In the genomic region with DNA sequence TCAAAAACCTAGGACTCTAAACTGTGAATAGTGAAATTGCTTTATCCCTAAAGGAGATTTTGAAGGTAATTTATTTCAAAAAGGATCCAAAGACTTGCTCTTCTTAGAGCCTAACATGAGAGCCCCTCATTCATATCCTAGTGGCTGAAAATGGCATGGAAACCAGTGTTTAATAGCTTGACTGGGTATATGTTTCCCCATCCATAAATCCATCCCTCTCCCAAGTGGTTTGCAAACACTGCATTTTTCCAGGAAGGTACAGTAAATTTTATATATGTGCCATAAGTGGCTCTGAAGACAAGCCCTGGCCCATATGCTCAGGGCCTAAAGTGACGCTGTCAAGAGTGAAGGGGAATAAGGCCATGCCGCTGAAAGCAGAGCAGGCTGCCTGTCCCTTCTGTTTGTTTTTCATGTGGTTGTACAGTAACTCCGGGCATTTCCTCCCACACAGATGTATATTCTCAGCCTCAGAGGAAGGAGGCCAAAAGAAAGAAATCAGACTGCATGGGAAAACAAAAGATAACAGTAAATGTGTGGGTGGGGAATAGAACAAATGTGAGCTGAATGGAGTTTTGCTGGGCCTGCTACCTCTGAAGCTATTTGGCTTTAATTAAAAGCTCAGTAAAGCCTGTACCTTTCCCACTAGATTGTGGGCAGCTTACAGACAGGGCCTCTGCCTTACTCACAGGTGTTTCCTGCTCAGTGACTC, we compare ENCODE assay signal across 8 cellular contexts.
DNase-seq lines count a peak whose midpoint lies in the region; ATAC-seq and TF ChIP-seq lines count a peak whose summit lies in the region.

No MANE protein-coding gene starts in this region.

- no peak overlapping the region for H3K4me3 ChIP-seq in mesodermal cell (ENCODE audit: extremely low read depth, insufficient read depth, low read length, poor library complexity, severe bottlenecking)

- H3K27ac Mint-ChIP-seq in WTC11 = no peak overlapping the region

- 63 to 100% methylated on average over 1 to 2 of the region's 3 CpGs for WGBS in mesodermal cell (ENCODE audit: insufficient coverage in 2 of 2), 2 experiments

- H3K9me3 ChIP-seq in mesodermal cell (ENCODE audit: control insufficient read depth, low read length) = no peaks in the 10 kb centered on the region

- peaks cover 13% of the 10 kb centered on the region for H3K4me1 ChIP-seq in mesodermal cell (ENCODE audit: control insufficient read depth, insufficient read depth, low read length, poor library complexity, severe bottlenecking)

- ATAC-seq in GM19025 (IDR thresholded peaks at IDR 0.05; ENCODE audit: low read depth, unreplicated experiment) = peak; percentile 81
- peak; percentile 63 for ATAC-seq in HG02938 (IDR thresholded peaks at IDR 0.05; ENCODE audit: unreplicated experiment)
- peak; percentile 32; the same call in 1 of the 2 replicates for ATAC-seq in WTC11

- TF ChIP-seq CTCF in WTC11 (IDR thresholded peaks at IDR 0.05) = no peak

- H3K27me3 Mint-ChIP-seq in WTC11 (ENCODE audit: low read depth) = peaks cover 3% of the 10 kb centered on the region; the same call in 1 of the 2 replicates

- no peaks in the 10 kb centered on the region for H3K36me3 Mint-ChIP-seq in WTC11

- CTCF ChIA-PET in WTC11 (lab: Charles Lee) = interaction anchor here (1.4 kb wide), 1 partner anchor 14 kb away, joined by 3 read pairs; no protein-coding TSS in a partner anchor

- H3K4me3 Mint-ChIP-seq in WTC11 = no peak overlapping the region

- peaks cover 9% of the 10 kb centered on the region for H3K4me1 Mint-ChIP-seq in WTC11

- POLR2A ChIA-PET in WTC11 (lab: Charles Lee) = interaction anchor here (0.6 kb wide), 1 partner anchor 29 kb away, joined by 4 read pairs; no protein-coding TSS in a partner anchor

- DNase-seq in WTC11 (ENCODE audit: low spot score) (no peak), amygdala (lab: John Stamatoyannopoulos, UW) (no peak), NCI-H2196 treated with DMSO at 0.1 percent for 48 hours (lab: John Stamatoyannopoulos, UW; ENCODE audit: unreplicated experiment) (no peak), GDM1 (lab: John Stamatoyannopoulos, UW) (no peak), cortex of kidney (lab: John Stamatoyannopoulos, UW) (no peak)

- peak overlapping the region; percentile 80 for H3K27ac ChIP-seq in mesodermal cell (ENCODE audit: low read depth, low read length, severe bottlenecking)

- no peaks in the 10 kb centered on the region for H3K36me3 ChIP-seq in mesodermal cell (ENCODE audit: control insufficient read depth, insufficient read depth, low read length)

- no peaks in the 10 kb centered on the region for H3K9me3 Mint-ChIP-seq in WTC11

TF ChIP-seq in WTC11, 78 proteins besides CTCF, POLR2A, EP300 and RAD21:
- TF ChIP-seq SMAD4 (CRISPR knock-in tag; IDR thresholded peaks at IDR 0.05) (no peak), NR2C2 (CRISPR knock-in tag; IDR thresholded peaks at IDR 0.05) (no peak), GABPB1 (CRISPR knock-in tag; IDR thresholded peaks at IDR 0.05) (no peak), FOXJ3 (CRISPR knock-in tag; IDR thresholded peaks at IDR 0.05; ENCODE audit: borderline replicate concordance) (no peak), ZNF138 (CRISPR knock-in tag; conservative IDR thresholded peaks at IDR 0.05) (no peak), TCF7 (CRISPR knock-in tag; IDR thresholded peaks at IDR 0.05; ENCODE audit: low read depth) (no peak), EMX1 (CRISPR knock-in tag; IDR thresholded peaks at IDR 0.05) (no peak), JAZF1 (CRISPR knock-in tag; IDR thresholded peaks at IDR 0.05) (no peak), ZNF317 (CRISPR knock-in tag; IDR thresholded peaks at IDR 0.05; ENCODE audit: borderline replicate concordance, low read depth) (no peak)
- TF ChIP-seq, protein P1, sequence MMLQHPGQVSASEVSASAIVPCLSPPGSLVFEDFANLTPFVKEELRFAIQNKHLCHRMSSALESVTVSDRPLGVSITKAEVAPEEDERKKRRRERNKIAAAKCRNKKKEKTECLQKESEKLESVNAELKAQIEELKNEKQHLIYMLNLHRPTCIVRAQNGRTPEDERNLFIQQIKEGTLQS (CRISPR knock-in tag; conservative IDR thresholded peaks at IDR 0.05) = no peak
- TF ChIP-seq, protein P2, sequence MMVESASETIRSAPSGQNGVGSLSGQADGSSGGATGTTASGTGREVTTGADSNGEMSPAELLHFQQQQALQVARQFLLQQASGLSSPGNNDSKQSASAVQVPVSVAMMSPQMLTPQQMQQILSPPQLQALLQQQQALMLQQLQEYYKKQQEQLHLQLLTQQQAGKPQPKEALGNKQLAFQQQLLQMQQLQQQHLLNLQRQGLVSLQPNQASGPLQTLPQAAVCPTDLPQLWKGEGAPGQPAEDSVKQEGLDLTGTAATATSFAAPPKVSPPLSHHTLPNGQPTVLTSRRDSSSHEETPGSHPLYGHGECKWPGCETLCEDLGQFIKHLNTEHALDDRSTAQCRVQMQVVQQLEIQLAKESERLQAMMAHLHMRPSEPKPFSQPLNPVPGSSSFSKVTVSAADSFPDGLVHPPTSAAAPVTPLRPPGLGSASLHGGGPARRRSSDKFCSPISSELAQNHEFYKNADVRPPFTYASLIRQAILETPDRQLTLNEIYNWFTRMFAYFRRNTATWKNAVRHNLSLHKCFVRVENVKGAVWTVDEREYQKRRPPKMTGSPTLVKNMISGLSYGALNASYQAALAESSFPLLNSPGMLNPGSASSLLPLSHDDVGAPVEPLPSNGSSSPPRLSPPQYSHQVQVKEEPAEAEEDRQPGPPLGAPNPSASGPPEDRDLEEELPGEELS (CRISPR knock-in tag; IDR thresholded peaks at IDR 0.05) = no peak
- TF ChIP-seq, protein P3, sequence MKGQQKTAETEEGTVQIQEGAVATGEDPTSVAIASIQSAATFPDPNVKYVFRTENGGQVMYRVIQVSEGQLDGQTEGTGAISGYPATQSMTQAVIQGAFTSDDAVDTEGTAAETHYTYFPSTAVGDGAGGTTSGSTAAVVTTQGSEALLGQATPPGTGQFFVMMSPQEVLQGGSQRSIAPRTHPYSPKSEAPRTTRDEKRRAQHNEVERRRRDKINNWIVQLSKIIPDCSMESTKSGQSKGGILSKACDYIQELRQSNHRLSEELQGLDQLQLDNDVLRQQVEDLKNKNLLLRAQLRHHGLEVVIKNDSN (CRISPR knock-in tag; IDR thresholded peaks at IDR 0.05) = no peak
- TF ChIP-seq, protein P4, sequence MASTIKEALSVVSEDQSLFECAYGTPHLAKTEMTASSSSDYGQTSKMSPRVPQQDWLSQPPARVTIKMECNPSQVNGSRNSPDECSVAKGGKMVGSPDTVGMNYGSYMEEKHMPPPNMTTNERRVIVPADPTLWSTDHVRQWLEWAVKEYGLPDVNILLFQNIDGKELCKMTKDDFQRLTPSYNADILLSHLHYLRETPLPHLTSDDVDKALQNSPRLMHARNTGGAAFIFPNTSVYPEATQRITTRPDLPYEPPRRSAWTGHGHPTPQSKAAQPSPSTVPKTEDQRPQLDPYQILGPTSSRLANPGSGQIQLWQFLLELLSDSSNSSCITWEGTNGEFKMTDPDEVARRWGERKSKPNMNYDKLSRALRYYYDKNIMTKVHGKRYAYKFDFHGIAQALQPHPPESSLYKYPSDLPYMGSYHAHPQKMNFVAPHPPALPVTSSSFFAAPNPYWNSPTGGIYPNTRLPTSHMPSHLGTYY (CRISPR knock-in tag; IDR thresholded peaks at IDR 0.05) = no peak
- TF ChIP-seq, protein P5, sequence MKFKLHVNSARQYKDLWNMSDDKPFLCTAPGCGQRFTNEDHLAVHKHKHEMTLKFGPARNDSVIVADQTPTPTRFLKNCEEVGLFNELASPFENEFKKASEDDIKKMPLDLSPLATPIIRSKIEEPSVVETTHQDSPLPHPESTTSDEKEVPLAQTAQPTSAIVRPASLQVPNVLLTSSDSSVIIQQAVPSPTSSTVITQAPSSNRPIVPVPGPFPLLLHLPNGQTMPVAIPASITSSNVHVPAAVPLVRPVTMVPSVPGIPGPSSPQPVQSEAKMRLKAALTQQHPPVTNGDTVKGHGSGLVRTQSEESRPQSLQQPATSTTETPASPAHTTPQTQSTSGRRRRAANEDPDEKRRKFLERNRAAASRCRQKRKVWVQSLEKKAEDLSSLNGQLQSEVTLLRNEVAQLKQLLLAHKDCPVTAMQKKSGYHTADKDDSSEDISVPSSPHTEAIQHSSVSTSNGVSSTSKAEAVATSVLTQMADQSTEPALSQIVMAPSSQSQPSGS (CRISPR knock-in tag; IDR thresholded peaks at IDR 0.05; ENCODE audit: borderline replicate concordance, low read depth) = no peak
